9 cellular contexts compared by ENCODE assay signal in the genomic region with DNA sequence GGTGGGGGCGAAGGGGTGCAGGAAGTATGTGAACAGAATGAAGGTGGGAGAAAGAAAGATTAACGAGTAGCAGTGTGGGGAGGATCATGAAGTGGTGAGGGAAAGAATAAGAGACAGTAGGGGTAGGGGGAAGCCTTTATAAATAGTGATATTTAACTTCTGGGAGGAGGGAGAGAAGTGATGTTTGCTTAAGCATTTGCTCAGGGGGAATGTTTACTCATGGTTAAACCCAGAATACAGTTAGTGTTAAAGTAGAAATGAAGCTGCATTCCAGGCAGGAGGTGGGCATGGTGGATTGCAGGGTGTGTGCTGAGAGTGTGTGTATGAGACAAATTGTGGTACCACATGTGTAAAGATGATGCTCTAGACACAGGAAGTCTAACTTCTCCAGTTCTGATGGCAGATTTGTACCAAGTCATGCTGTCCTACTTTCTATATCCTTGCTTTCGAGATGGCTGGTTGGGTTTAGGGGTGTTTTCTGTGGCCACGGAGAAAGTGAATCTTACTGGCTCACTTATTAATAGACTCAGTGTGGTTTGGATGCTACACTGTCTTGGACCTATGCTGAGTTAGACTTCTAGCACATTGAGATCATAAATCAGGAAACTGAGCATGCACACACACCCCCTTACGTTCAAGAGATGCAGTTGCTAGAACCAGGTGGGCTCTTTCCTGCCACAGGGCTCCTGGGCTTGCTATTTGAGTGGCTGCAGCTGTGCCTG. TPM values are rescaled to one million over a fixed set of nuclear protein-coding genes. Genes with fewer than 3 reads are reported as not detected.
DNase-seq lines count a peak whose midpoint lies in the region; ATAC-seq lines count a peak whose summit lies in the region.
"Had no signal": no experiment of that assay in that cellular context is flagged by ENCODE, and none has a peak within 500 bp of the region (broad histone marks: within the 10 kb centered on the region; RNA-seq: fewer than 3 reads in every experiment).

No MANE protein-coding gene starts in this region.

- POLR2A ChIA-PET in naive thymus-derived CD8-positive, alpha-beta T cell (lab: Charles Lee): no interaction called here

- ATAC-seq in GM18858 (IDR thresholded peaks at IDR 0.05; ENCODE audit: unreplicated experiment) (peak; percentile 64), HG02759 (IDR thresholded peaks at IDR 0.05; ENCODE audit: unreplicated experiment) (peak; percentile 74)
- ATAC-seq in naive thymus-derived CD8-positive, alpha-beta T cell: peak; percentile 67 to 77
- ATAC-seq: K562 had no signal

- DNase-seq in NCI-H2171 (lab: John Stamatoyannopoulos, UW) (peak; percentile 59), amygdala (lab: John Stamatoyannopoulos, UW) (no peak), occipital lobe (lab: John Stamatoyannopoulos, UW) (no peak), putamen (ENCODE audit: low spot score) (no peak), SIG-M5 treated with dmso at 0.1 percent for 504 hours (lab: John Stamatoyannopoulos, UW; ENCODE audit: unreplicated experiment) (no peak)
- peak in 1 of 10 donors; percentile 5 for DNase-seq in naive thymus-derived CD8-positive, alpha-beta T cell

- peak overlapping the region in 1 of 10 donors; percentile 29 for H3K4me3 Mint-ChIP-seq in naive thymus-derived CD8-positive, alpha-beta T cell

- H3K9me3 Mint-ChIP-seq in naive thymus-derived CD8-positive, alpha-beta T cell: peaks cover 0 to 3% (median 0%) of the 10 kb centered on the region in 9 donors

- peaks cover 0 to 5% (median 3%) of the 10 kb centered on the region in 5 donors for H3K27me3 Mint-ChIP-seq in naive thymus-derived CD8-positive, alpha-beta T cell

- H3K36me3 Mint-ChIP-seq in naive thymus-derived CD8-positive, alpha-beta T cell: no peaks in the 10 kb centered on the region

- H3K27ac Mint-ChIP-seq in naive thymus-derived CD8-positive, alpha-beta T cell: peak overlapping the region in 1 of 10 donors; percentile 26

- H3K4me1 Mint-ChIP-seq in naive thymus-derived CD8-positive, alpha-beta T cell: peaks cover 2 to 9% (median 7%) of the 10 kb centered on the region in 4 donors

RNA-seq across cellular contexts. Expression of gene DNMBP, which starts 10.6 kb away (rescaled TPM):
- 1 to 10 TPM; 5.8 to 6.5 TPM for total RNA-seq in naive thymus-derived CD8-positive, alpha-beta T cell
- polyA plus RNA-seq in naive thymus-derived CD8-positive, alpha-beta T cell: 1 to 10 TPM in 2 of 3 donors, under 1 TPM in 1; 0.59 to 1.6 (median 1.1) TPM
- total RNA-seq in occipital lobe: 2.7 TPM
